In genomic region chr18:63237911-63238710, GRCh38 we compare ENCODE assay signal across 7 cellular contexts.
DNase-seq lines count a peak whose midpoint lies in the region; FAIRE-seq and TF ChIP-seq lines count a peak whose summit lies in the region.

No MANE protein-coding gene starts in this region.

- no peak overlapping the region for H3K4me3 ChIP-seq in cardiac fibroblast (replicated peaks in 1 of 2; ENCODE audit: low read depth in 2 of 2, low read length in 2 of 2)
- no peak overlapping the region for H3K4me3 ChIP-seq in kidney epithelial cell (ENCODE audit: low read depth, low read length)

- TF ChIP-seq CTCF in cardiac fibroblast (IDR thresholded peaks at IDR 0.05; ENCODE audit: low read depth, low read length) (no peak), kidney epithelial cell (IDR thresholded peaks at IDR 0.05; ENCODE audit: insufficient read depth, low read length, poor library complexity, severe bottlenecking) (no peak)

- DNase-seq in HTR-8/SVneo (ENCODE audit: insufficient read length, low spot score): peak; percentile 56
- peak; percentile 93 to 95 for DNase-seq in cardiac fibroblast (ENCODE audit: low read depth in 2 of 2)
- peak; percentile 94 for DNase-seq in kidney epithelial cell (ENCODE audit: low read depth)
- DNase-seq in stromal cell of bone marrow (ENCODE audit: low read depth): peak; percentile 87
- DNase-seq in NCI-H2107 treated with DMSO at 0.1 percent for 48 hours (lab: John Stamatoyannopoulos, UW; ENCODE audit: unreplicated experiment): no peak
- no peak for DNase-seq in NCI-H1105 (lab: John Stamatoyannopoulos, UW)
- DNase-seq in activated T-cell treated with anti-CD3 and anti-CD28 coated beads for 4 hours: no peak

- no peaks in the 10 kb centered on the region for H3K36me3 ChIP-seq in kidney epithelial cell (ENCODE audit: control insufficient read depth, insufficient read depth, low read length)

- FAIRE-seq in HTR-8/SVneo (lab: Jason Lieb, UNC): no peak

- no peaks in the 10 kb centered on the region for H3K27me3 ChIP-seq in kidney epithelial cell (ENCODE audit: control insufficient read depth, insufficient read depth, low read length)

Comparison
In these comparisons a context has a peak if more than half of its experiments do, and no peak if none do; other contexts are left out.
1. DNase-seq: peak in HTR-8/SVneo (single experiment), cardiac fibroblast (2 of 2), kidney epithelial cell (single experiment) and stromal cell of bone marrow (single experiment); none in NCI-H2107 treated with DMSO at 0.1 percent for 48 hours (single experiment), NCI-H1105 (single experiment) and activated T-cell treated with anti-CD3 and anti-CD28 coated beads for 4 hours (single experiment).